In genomic region chr10:123039632-123039930, GRCh38 we compare ENCODE assay signal across 22 cellular contexts.
"Had no signal": no experiment of that assay in that cellular context is flagged by ENCODE, and none has a peak within 500 bp of the region (broad histone marks: within the 10 kb centered on the region; RNA-seq: fewer than 3 reads in every experiment).

No MANE protein-coding gene starts in this region.

- H3K36me3 ChIP-seq: colonic mucosa, neutrophil, uterus had no signal

- H3K9me3 ChIP-seq: colonic mucosa, heart left ventricle, left lung, lower lobe of right lung, neutrophil, psoas muscle, spleen, tibial artery, upper lobe of left lung, uterus had no signal

- H3K4me1 ChIP-seq: colonic mucosa, heart left ventricle, lower lobe of right lung, psoas muscle, tibial artery, uterus had no signal

- H3K27ac ChIP-seq: colonic mucosa, heart left ventricle, left lung, lower lobe of right lung, neutrophil, psoas muscle, spleen, tibial artery, upper lobe of left lung, uterus had no signal

- ATAC-seq: heart left ventricle; sciatic nerve; stimulated activated memory B cell treated with anti-CD40 and anti-IgM and Interleukin-4, amounts not matched to agents 10 μg/mL and 1 μg/mL and 100 μg/mL, for 72 hours had no signal

- H3K4me3 ChIP-seq: colonic mucosa, heart left ventricle, left lung, lower lobe of right lung, psoas muscle, spleen, tibial artery, upper lobe of left lung, uterus had no signal

- DNase-seq: colonic mucosa; dermis blood vessel endothelial cell; effector CD4-positive, alpha-beta T cell; endodermal cell; foreskin melanocyte; heart left ventricle; hippocampal formation; lower lobe of right lung; mesenchymal stem cell; psoas muscle; retina; spleen; stimulated activated CD4-positive, alpha-beta T cell treated with anti-CD3 and anti-CD28 coated beads, Interleukin-15, amount 100 ng/mL, for 24 hours; stimulated activated CD4-positive, alpha-beta T cell treated with anti-CD3 and anti-CD28 coated beads, Interleukin-1b, Interleukin-23, amount 100 ng/mL, for 48 hours; stimulated activated CD4-positive, alpha-beta T cell treated with anti-CD3 and anti-CD28 coated beads, Interleukin-4, amount 100 ng/mL, for 24 hours; tibial artery; uterus had no signal

- H3K27me3 ChIP-seq: colonic mucosa, heart left ventricle, left lung, neutrophil, spleen, tibial artery, upper lobe of left lung, uterus had no signal
